Comparison of ENCODE assay signal across 8 cellular contexts in genomic region chr20:64049060-64049886, GRCh38. TPM values are rescaled to one million over a fixed set of nuclear protein-coding genes. Genes with fewer than 3 reads are reported as not detected.
DNase-seq lines count a peak whose midpoint lies in the region; ATAC-seq and TF ChIP-seq lines count a peak whose summit lies in the region.

Gene SOX18 (minus strand): TSS chr20:64049639. CDS start chr20:64049516, 123 bp downstream.

- POLR2A ChIA-PET in A673 (lab: Charles Lee; ENCODE audit: low non-redundant PET) = no interaction called here
- POLR2A ChIA-PET in HEK293T (lab: Yijun Ruan, JAX) = no interaction called here

- no peak within 1 kb of the TSS for H3K27ac Mint-ChIP-seq in activated naive CD4-positive, alpha-beta T cell treated with anti-CD3 and anti-CD28 coated beads, Interleukin-2, amount 50 U/mL, for 72 hours

- no peaks in the 10 kb centered on the region for H3K9me3 ChIP-seq in A673 (ENCODE audit: low read depth, low read length, poor library complexity, severe bottlenecking)
- H3K9me3 ChIP-seq in iPS-15b (ENCODE audit: control insufficient read depth, insufficient read depth, low read length) = no peaks in the 10 kb centered on the region
- no peaks in the 10 kb centered on the region for H3K9me3 ChIP-seq in thymus (ENCODE audit: control insufficient read depth)

- peak; percentile 62 for DNase-seq in A673 (ENCODE audit: low spot score)
- DNase-seq in HEK293T (ENCODE audit: extremely low spot score) = peak; percentile 56
- peak in 1 of 2 donors; percentile 54 for DNase-seq in activated naive CD4-positive, alpha-beta T cell treated with anti-CD3 and anti-CD28 coated beads, Interleukin-2, amount 50 U/mL, for 72 hours (ENCODE audit: low spot score in 2 of 2)

- H3K4me1 ChIP-seq in A673 (ENCODE audit: insufficient read depth, low read length, poor library complexity, severe bottlenecking) (peaks cover 17% of the 10 kb centered on the region), iPS-15b (ENCODE audit: control insufficient read depth, insufficient read depth, low read length) (no peaks in the 10 kb centered on the region), thymus (ENCODE audit: control insufficient read depth, insufficient read depth, low read length) (no peaks in the 10 kb centered on the region)

- CTCF ChIA-PET in A673 (lab: Charles Lee) = no interaction called here
- CTCF ChIA-PET in HEK293T (lab: Yijun Ruan, JAX) = no interaction called here

- H3K27ac ChIP-seq in A673 (ENCODE audit: low read depth, low read length, poor library complexity, severe bottlenecking) = no peak within 1 kb of the TSS
- H3K27ac ChIP-seq in thymus (ENCODE audit: low read depth) = peak within 1 kb of the TSS; percentile 36

- TF ChIP-seq CTCF in A673 (conservative IDR thresholded peaks at IDR 0.05; ENCODE audit: low read depth, low read length) = no peak

- intact Hi-C loops in A673 (cut with micrococcal nuclease; ENCODE audit: unreplicated experiment) = no loop called here

- ATAC-seq in activated naive CD4-positive, alpha-beta T cell treated with anti-CD3 and anti-CD28 coated beads, Interleukin-2, amount 50 U/mL, for 72 hours = peak; percentile 64 to 68
- ATAC-seq in GM21619 (IDR thresholded peaks at IDR 0.05; ENCODE audit: unreplicated experiment) (no peak), GM18868 (IDR thresholded peaks at IDR 0.05; ENCODE audit: unreplicated experiment) (no peak), HG03196 (IDR thresholded peaks at IDR 0.05; ENCODE audit: unreplicated experiment) (no peak)

- H3K9ac ChIP-seq in iPS-15b (ENCODE audit: low read depth, low read length) = no peak within 1 kb of the TSS

- 2% methylated on average over 112 of the region's 112 CpGs for whole genome bisulfite sequencing in thymus

- no peaks in the 10 kb centered on the region for H3K9me3 Mint-ChIP-seq in activated naive CD4-positive, alpha-beta T cell treated with anti-CD3 and anti-CD28 coated beads, Interleukin-2, amount 50 U/mL, for 72 hours

- H3K4me3 ChIP-seq in A673 (ENCODE audit: low read depth, low read length, poor library complexity, severe bottlenecking) = peak within 1 kb of the TSS; percentile 34
- peak within 1 kb of the TSS; percentile 30 for H3K4me3 ChIP-seq in iPS-15b (ENCODE audit: low read depth, low read length)
- peak within 1 kb of the TSS; percentile 33 for H3K4me3 ChIP-seq in thymus (ENCODE audit: low read length)

- no peaks in the 10 kb centered on the region for H3K36me3 Mint-ChIP-seq in activated naive CD4-positive, alpha-beta T cell treated with anti-CD3 and anti-CD28 coated beads, Interleukin-2, amount 50 U/mL, for 72 hours

- H3K36me3 ChIP-seq in A673 (ENCODE audit: insufficient read depth, low read length, poor library complexity, severe bottlenecking) (no peaks in the 10 kb centered on the region), iPS-15b (ENCODE audit: control insufficient read depth, insufficient read depth, low read length) (no peaks in the 10 kb centered on the region), thymus (ENCODE audit: control insufficient read depth, insufficient read depth) (no peaks in the 10 kb centered on the region)

- BruUV-seq in A673 (replicated peaks; lab: Mats Ljungman, UMichigan) = no TSS peak

- H3K27me3 ChIP-seq in A673 (replicated peaks; ENCODE audit: insufficient read depth, low read depth, low read length, poor library complexity) (peaks cover 9% of the 10 kb centered on the region), iPS-15b (ENCODE audit: control insufficient read depth, insufficient read depth, low read length) (peaks cover 53% of the 10 kb centered on the region), thymus (ENCODE audit: control insufficient read depth, insufficient read depth) (peaks cover 50% of the 10 kb centered on the region)

TF ChIP-seq in HEK293T, 16 proteins besides CTCF, POLR2A, EP300 and RAD21:
- TF ChIP-seq TARDBP (IDR thresholded peaks at IDR 0.05) = no peak
- no peak for TF ChIP-seq BHLHE40 (IDR thresholded peaks at IDR 0.05; ENCODE audit: borderline replicate concordance)
- TF ChIP-seq ZNF384 (IDR thresholded peaks at IDR 0.05) = no peak
- no peak for TF ChIP-seq ELF4 (IDR thresholded peaks at IDR 0.05)
- no peak for TF ChIP-seq L3MBTL2 (conservative IDR thresholded peaks at IDR 0.05)

RNA-seq across cellular contexts. Expression of gene SOX18, which starts in this region (rescaled TPM):
- total RNA-seq in A673 (2021) = 0.30 and 0.70 TPM in 2 replicates
- total RNA-seq in activated naive CD4-positive, alpha-beta T cell treated with anti-CD3 and anti-CD28 coated beads, Interleukin-2, amount 50 U/mL, for 72 hours = 1 to 10 TPM in 1 of 2 donors, under 1 TPM in 1; 0.39 to 1.4 TPM
- 17.2 TPM for polyA plus RNA-seq in thymus

Comparison
In these comparisons a context has a peak if more than half of its experiments do, and no peak if none do; other contexts are left out.
1. Peak in DNase-seq and H3K4me3 ChIP-seq in A673; RNA of the gene not detected or under 1 TPM.
2. ATAC-seq: peak in activated naive CD4-positive, alpha-beta T cell treated with anti-CD3 and anti-CD28 coated beads, Interleukin-2, amount 50 U/mL, for 72 hours (2 of 2); none in GM21619 (single experiment), GM18868 (single experiment) and HG03196 (single experiment).
3. Peak in every context shown above with its lines, with median percentiles within 50 percentile points of each other: H3K4me3 ChIP-seq.